ENCODE assay signal across 9 cellular contexts in genomic region chr10:100744136-100744979, GRCh38. TPM values are rescaled to one million over a fixed set of nuclear protein-coding genes. Genes with fewer than 3 reads are reported as not detected.
DNase-seq lines count a peak whose midpoint lies in the region; ATAC-seq and TF ChIP-seq lines count a peak whose summit lies in the region.
"Had no signal": no experiment of that assay in that cellular context is flagged by ENCODE, and none has a peak within 500 bp of the region (broad histone marks: within the 10 kb centered on the region; RNA-seq: fewer than 3 reads in every experiment).

No MANE protein-coding gene starts in this region.

- H3K4me2 ChIP-seq in KMS-11, result peak overlapping the region; percentile 66
- H3K4me2 ChIP-seq in mammary epithelial cell (ENCODE audit: insufficient read depth, low read depth, low read length), result peak overlapping the region; percentile 21
- peak overlapping the region; percentile 5 for H3K4me2 ChIP-seq in parathyroid adenoma (ENCODE audit: low read length)

- no peak for ATAC-seq in HG03095 (IDR thresholded peaks at IDR 0.05; ENCODE audit: unreplicated experiment)

- TF ChIP-seq CTCF in KMS-11 (conservative IDR thresholded peaks at IDR 0.05; ENCODE audit: low read depth, low read length) (no peak), mammary epithelial cell (conservative IDR thresholded peaks at IDR 0.05 in 1 of 2, IDR thresholded peaks at IDR 0.05 in 1 of 2; ENCODE audit: extremely low read depth in 1 of 2, insufficient read depth in 1 of 2, low read depth in 1 of 2, low read length in 2 of 2) (no peak), parathyroid adenoma (IDR thresholded peaks at IDR 0.05) (no peak)

- no peak overlapping the region for H3K9ac ChIP-seq in KMS-11
- no peak overlapping the region for H3K9ac ChIP-seq in mammary epithelial cell (ENCODE audit: insufficient read depth, low read length)
- H3K9ac ChIP-seq in parathyroid adenoma, result no peak overlapping the region

- dilution Hi-C loops in mammary epithelial cell (cut with HindIII; ENCODE audit: low sequenced_read_pairs), result no loop called here

- WGBS in mammary epithelial cell (ENCODE audit: low coverage, missing lambda C conversion rate), result 26% methylated on average over 25 of the region's 65 CpGs

- no peaks in the 10 kb centered on the region for H3K36me3 ChIP-seq in KMS-11 (ENCODE audit: insufficient read depth)
- H3K36me3 ChIP-seq in mammary epithelial cell (ENCODE audit: insufficient read depth, low read length), result no peaks in the 10 kb centered on the region
- H3K36me3 ChIP-seq in parathyroid adenoma (ENCODE audit: control insufficient read depth, insufficient read depth, low read length), result no peaks in the 10 kb centered on the region

- peaks cover 90% of the 10 kb centered on the region for H3K27me3 ChIP-seq in KMS-11 (ENCODE audit: insufficient read depth, low read depth)
- H3K27me3 ChIP-seq in mammary epithelial cell (ENCODE audit: insufficient read depth, low read length), result peaks cover 91% of the 10 kb centered on the region
- peaks cover 50% of the 10 kb centered on the region for H3K27me3 ChIP-seq in parathyroid adenoma (ENCODE audit: control insufficient read depth, insufficient read depth, low read length)

- DNase-seq in NCI-H748 (lab: John Stamatoyannopoulos, UW; ENCODE audit: unreplicated experiment), result peak; percentile 57
- DNase-seq in NCI-H748 treated with DMSO at 0.1 percent for 48 hours (lab: John Stamatoyannopoulos, UW), result no peak
- no peak for DNase-seq in mammary epithelial cell
- DNase-seq in NK-92 treated with Interleukin-12 subunit alpha and Interleukin-12 subunit beta, amount 100 ng/mL, for 24 hours (lab: John Stamatoyannopoulos, UW), result no peak
- DNase-seq in SK-N-DZ (ENCODE audit: low spot score), result no peak

- CTCF ChIA-PET in mammary epithelial cell (lab: Charles Lee; ENCODE audit: low non-redundant PET), result interaction anchor here (0.6 to 0.9 kb wide), 2 partner anchors 130 to 223 kb away, joined by 3 to 7 read pairs; no protein-coding TSS in a partner anchor

- in situ Hi-C loops in mammary epithelial cell (cut with MboI; ENCODE audit: low sequenced_read_pairs in 2 of 2), result loop anchor here in 1 of 2 donors (10.0 kb wide), 1 partner anchor 180 kb away; no protein-coding TSS in a partner anchor

- H4K20me1 ChIP-seq in KMS-11 (ENCODE audit: insufficient read depth) (no peaks in the 10 kb centered on the region), mammary epithelial cell (ENCODE audit: insufficient read depth, low read length) (no peaks in the 10 kb centered on the region)

- no peaks in the 10 kb centered on the region for H3K9me3 ChIP-seq in mammary epithelial cell (replicated peaks; ENCODE audit: insufficient read depth, low read length)
- no peaks in the 10 kb centered on the region for H3K9me3 ChIP-seq in parathyroid adenoma (ENCODE audit: control insufficient read depth, low read length)

- H3K27ac ChIP-seq in KMS-11 (no peak overlapping the region), mammary epithelial cell (ENCODE audit: insufficient read depth, low read depth, low read length) (no peak overlapping the region), parathyroid adenoma (no peak overlapping the region)

- no peaks in the 10 kb centered on the region for H3K4me1 ChIP-seq in KMS-11 (ENCODE audit: low read depth, poor library complexity, severe bottlenecking)
- H3K4me1 ChIP-seq in mammary epithelial cell (ENCODE audit: insufficient read depth, low read length), result no peaks in the 10 kb centered on the region
- H3K4me1 ChIP-seq in parathyroid adenoma, result no peaks in the 10 kb centered on the region

- H2AFZ ChIP-seq in KMS-11 (ENCODE audit: low read depth), result peak overlapping the region; percentile 38; the same call in 1 of the 2 replicates
- H2AFZ ChIP-seq in mammary epithelial cell (ENCODE audit: low read depth, low read length), result no peak overlapping the region
- H2AFZ ChIP-seq in parathyroid adenoma, result no peak overlapping the region

- BruUV-seq in mammary epithelial cell (replicated peaks; lab: Mats Ljungman, UMichigan), result no TSS peak

- no peaks in the 10 kb centered on the region for H3K79me2 ChIP-seq in KMS-11 (ENCODE audit: insufficient read depth, low read depth)
- no peaks in the 10 kb centered on the region for H3K79me2 ChIP-seq in mammary epithelial cell (ENCODE audit: insufficient read depth, low read length)
- H3K79me2 ChIP-seq in parathyroid adenoma, result no peaks in the 10 kb centered on the region

- H3K4me3 ChIP-seq in KMS-11 (IDR thresholded peaks at IDR 0.05; ENCODE audit: insufficient read depth, low read depth, low read length), result no peak overlapping the region
- H3K4me3 ChIP-seq in mammary epithelial cell (replicated peaks in 1 of 3; ENCODE audit: insufficient read depth in 1 of 3, low read depth in 2 of 3, low read length in 3 of 3), result no peak overlapping the region
- no peak overlapping the region for H3K4me3 ChIP-seq in parathyroid adenoma (ENCODE audit: low read depth, low read length)

- intact Hi-C loops in mammary epithelial cell (cut with micrococcal nuclease), result loop anchor here (2.0 to 5.0 kb wide), 3 partner anchors 83 to 312 kb away; no protein-coding TSS in a partner anchor

RNA-seq across cellular contexts. Expression of gene PAX2, which starts 1.0 kb away (rescaled TPM):
- total RNA-seq in mammary epithelial cell, result not detected
- polyA plus RNA-seq in mammary epithelial cell, result not detected
- polyA minus RNA-seq in mammary epithelial cell, result not detected
- polyA plus RNA-seq in SK-N-DZ (2014; cell fraction: cytosol; rRNA removed), result not detected in 2 replicates
- not detected in 2 replicates for polyA plus RNA-seq in SK-N-DZ (2014; cell fraction: nucleus; rRNA removed)
- total RNA-seq: frontal cortex had no signal

Comparison
In these comparisons a context has a peak if more than half of its experiments do, and no peak if none do; other contexts are left out.
1. H3K4me2 ChIP-seq: peak in every context shown above with its lines; median percentile 66 in KMS-11; 21 in mammary epithelial cell; 5 in parathyroid adenoma.